2 cellular contexts compared by ENCODE assay signal in the genomic region with DNA sequence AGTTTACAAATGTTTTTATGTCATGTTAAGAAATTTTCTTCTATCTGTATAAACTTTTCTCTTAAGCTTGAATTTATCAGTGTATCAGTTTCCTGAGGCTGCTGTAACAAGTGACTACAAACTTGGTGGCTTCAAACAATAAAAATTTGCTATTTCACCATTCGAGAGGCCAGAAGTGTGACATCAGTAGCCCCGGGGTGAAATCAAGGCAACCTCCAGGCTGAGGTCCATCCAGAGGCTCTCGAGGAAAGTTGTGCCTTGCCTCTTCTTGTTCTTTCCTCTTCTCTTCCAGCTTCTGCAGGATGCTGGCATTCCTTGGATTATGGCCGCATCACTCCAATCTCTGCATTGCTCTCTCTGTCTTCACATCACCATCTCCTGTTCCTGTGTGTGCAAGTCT.
TF ChIP-seq lines count a peak whose summit lies in the region.

No MANE protein-coding gene starts in this region.

TF ChIP-seq in HepG2, 621 proteins besides CTCF, POLR2A, EP300 and RAD21:
- TF ChIP-seq ZNF12 (CRISPR knock-in tag; IDR thresholded peaks at IDR 0.05) (0 out of 2 replicates have a peak, but pooled peaks have one; percentile 38), KLF13 (CRISPR knock-in tag; IDR thresholded peaks at IDR 0.05) (no peak)

TF ChIP-seq in K562, 482 proteins besides CTCF, POLR2A, EP300 and RAD21:
- peak; percentile 81; the same call in 1 of the 2 replicates for TF ChIP-seq ZNF12 (CRISPR knock-in tag; IDR thresholded peaks at IDR 0.05)
- TF ChIP-seq TOE1 (IDR thresholded peaks at IDR 0.05; ENCODE audit: borderline replicate concordance) = no peak
- no peak for TF ChIP-seq TOE1 (CRISPR knock-in tag; IDR thresholded peaks at IDR 0.05; ENCODE audit: borderline replicate concordance, low read depth)
